In the genomic region with DNA sequence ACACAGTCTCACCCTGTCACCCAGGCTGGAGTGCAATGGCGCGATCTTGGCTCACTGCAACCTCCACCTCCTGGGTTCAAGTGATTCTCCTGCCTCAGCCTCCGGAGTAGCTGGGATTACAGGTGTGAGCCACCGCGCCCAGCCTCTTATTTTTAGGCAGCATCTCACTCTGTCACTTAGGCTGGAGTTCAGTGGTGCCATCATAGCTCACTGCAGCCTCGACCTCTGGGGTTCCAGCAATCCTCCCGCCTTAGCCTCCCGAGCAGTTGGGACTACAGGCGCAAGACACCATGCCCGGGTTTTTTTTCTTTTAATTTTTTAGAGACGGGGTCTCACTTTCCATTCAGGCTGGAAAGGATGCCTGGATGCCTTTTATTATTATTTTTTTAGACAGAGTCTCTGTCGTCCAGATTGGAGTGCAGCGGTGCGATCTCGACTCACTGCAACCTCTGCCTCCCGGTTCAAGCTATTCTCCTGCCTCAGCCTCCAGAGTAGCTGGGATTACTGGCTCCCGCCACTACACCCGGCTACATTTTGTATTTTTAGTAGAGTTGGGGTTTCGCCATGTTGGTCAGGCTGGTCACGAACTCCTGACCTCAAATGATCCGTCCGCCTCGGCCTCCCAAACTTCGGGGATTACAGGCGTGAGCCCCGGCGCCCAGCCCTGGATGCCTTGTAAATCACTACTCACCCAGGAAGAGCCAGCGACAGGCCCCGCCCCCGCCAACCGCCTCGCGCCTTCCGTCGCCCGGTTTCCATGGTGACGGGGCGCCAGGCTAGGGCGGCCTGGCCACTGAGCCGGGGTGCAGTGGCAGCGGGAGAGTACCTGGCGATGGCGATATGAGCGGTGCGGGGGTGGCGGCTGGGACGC, we compare ENCODE assay signal across 8 cellular contexts. TPM values are rescaled to one million over a fixed set of nuclear protein-coding genes. Genes with fewer than 3 reads are reported as not detected.
DNase-seq lines count a peak whose midpoint lies in the region; ATAC-seq lines count a peak whose summit lies in the region.
"Not testable (repeated sequence)": the region's sequence is repeated elsewhere in the genome, so short reads cannot be mapped to it uniquely, and the experiment has no call there.

A gene (plus strand): TSS at position 758 of the 871 bp plus-strand sequence. CDS start 83 bp downstream, at position 841.

- H3K4me1 ChIP-seq in thymus (ENCODE audit: control insufficient read depth, insufficient read depth, low read length): not testable (repeated sequence)

- not testable (repeated sequence) for H3K27me3 ChIP-seq in thymus (ENCODE audit: control insufficient read depth, insufficient read depth)

- peak within 1 kb of the TSS; percentile 33 for H3K4me3 ChIP-seq in thymus (ENCODE audit: low read length)

- H3K27ac ChIP-seq in thymus (ENCODE audit: low read depth): not testable (repeated sequence)

- 40% methylated on average over 40 of the region's 47 CpGs for WGBS in thymus

- ATAC-seq in GM18502 (IDR thresholded peaks at IDR 0.05; ENCODE audit: poor library complexity, unreplicated experiment) (peak; percentile 90), HG02870 (IDR thresholded peaks at IDR 0.05; ENCODE audit: unreplicated experiment) (peak; percentile 76), Right ventricle myocardium inferior (peak; percentile 81)

- not testable (repeated sequence) for H3K36me3 Mint-ChIP-seq in activated naive CD4-positive, alpha-beta T cell treated with anti-CD3 and anti-CD28 coated beads, Interleukin-2, amount 50 U/mL, for 24 hours

- DNase-seq in NCI-H128 (lab: John Stamatoyannopoulos, UW; ENCODE audit: unreplicated experiment): peak; percentile 40
- peak; percentile 33 for DNase-seq in SW480 (ENCODE audit: low spot score)
- peak; percentile 86 for DNase-seq in Right ventricle myocardium inferior (ENCODE audit: missing footprints)
- DNase-seq in posterior cingulate gyrus: peak; percentile 47 to 96 (median 69)

- not testable (repeated sequence) for H3K9me3 Mint-ChIP-seq in activated naive CD4-positive, alpha-beta T cell treated with anti-CD3 and anti-CD28 coated beads, Interleukin-2, amount 50 U/mL, for 24 hours

- H3K9me3 ChIP-seq in thymus (ENCODE audit: control insufficient read depth): not testable (repeated sequence)

- peak within 1 kb of the TSS; percentile 87 for H3K4me3 Mint-ChIP-seq in activated naive CD4-positive, alpha-beta T cell treated with anti-CD3 and anti-CD28 coated beads, Interleukin-2, amount 50 U/mL, for 24 hours

- not testable (repeated sequence) for H3K27me3 Mint-ChIP-seq in activated naive CD4-positive, alpha-beta T cell treated with anti-CD3 and anti-CD28 coated beads, Interleukin-2, amount 50 U/mL, for 24 hours

- H3K4me1 Mint-ChIP-seq in activated naive CD4-positive, alpha-beta T cell treated with anti-CD3 and anti-CD28 coated beads, Interleukin-2, amount 50 U/mL, for 24 hours: peaks cover 14% of the 10 kb centered on the region

- H3K36me3 ChIP-seq in thymus (ENCODE audit: control insufficient read depth, insufficient read depth): not testable (repeated sequence)

- peak within 1 kb of the TSS; percentile 55 for H3K27ac Mint-ChIP-seq in activated naive CD4-positive, alpha-beta T cell treated with anti-CD3 and anti-CD28 coated beads, Interleukin-2, amount 50 U/mL, for 24 hours

- intact Hi-C loops in Right ventricle myocardium inferior (cut with DNase I); posterior cingulate gyrus (cut with DNase I): not testable (repeated sequence)

RNA-seq across cellular contexts. Expression of the gene that starts here (rescaled TPM):
- 0.65 TPM for total RNA-seq in Right ventricle myocardium inferior
- 35.1 TPM for polyA plus RNA-seq in thymus

Comparison
In these comparisons a context has a peak if more than half of its experiments do, and no peak if none do; other contexts are left out.
1. Peak in DNase-seq and ATAC-seq in Right ventricle myocardium inferior; RNA of the gene not detected or under 1 TPM.
2. DNase-seq: peak in every context shown above with its lines; median percentile 86 in Right ventricle myocardium inferior; 69 in posterior cingulate gyrus; 40 in NCI-H128; 33 in SW480.